Comparison of ENCODE assay signal across 16 cellular contexts in genomic region chr16:75073551-75074414, GRCh38. TPM values are rescaled to one million over a fixed set of nuclear protein-coding genes. Genes with fewer than 3 reads are reported as not detected.
DNase-seq lines count a peak whose midpoint lies in the region; ATAC-seq, FAIRE-seq and TF ChIP-seq lines count a peak whose summit lies in the region.
"Had no signal": no experiment of that assay in that cellular context is flagged by ENCODE, and none has a peak within 500 bp of the region (broad histone marks: within the 10 kb centered on the region; RNA-seq: fewer than 3 reads in every experiment).

No MANE protein-coding gene starts in this region.

- H3K9me2 ChIP-seq in SK-N-SH, result no peaks in the 10 kb centered on the region

- H3K4me1 ChIP-seq in BLaER1, result peaks cover 95% of the 10 kb centered on the region
- H3K4me1 ChIP-seq in mesendoderm (ENCODE audit: control insufficient read depth, low read depth, low read length), result peaks cover 14% of the 10 kb centered on the region
- peaks cover 9 to 46% of the 10 kb centered on the region in 2 experiments; a peak in 2 of 4 replicates for H3K4me1 ChIP-seq in SK-N-SH (ENCODE audit: control insufficient read depth in 1 of 2, insufficient read depth in 2 of 2, low read depth in 1 of 2, low read length in 1 of 2)

- H3F3A ChIP-seq in SK-N-SH (replicated peaks; ENCODE audit: insufficient read depth), result no peaks in the 10 kb centered on the region

- H2BK5ac ChIP-seq in mesendoderm (ENCODE audit: low read length), result no peak overlapping the region

- H3K9me3 ChIP-seq in BLaER1 (no peaks in the 10 kb centered on the region), SK-N-SH (no peaks in the 10 kb centered on the region; the same call in 1 of the 2 replicates)
- H3K9me3 ChIP-seq: uterus had no signal

- FAIRE-seq in RCC 7860 (lab: Jason Lieb, UNC), result no peak
- FAIRE-seq: frontal cortex, TTC549 had no signal

- H3K4me1 Mint-ChIP-seq in activated T-helper 17 cell treated with anti-CD3 and anti-CD28 coated beads, Interleukin-2, amount 50 U/mL, for 72 hours, result peaks cover 50% of the 10 kb centered on the region

- H2BK15ac ChIP-seq in mesendoderm (replicated peaks; ENCODE audit: low read depth), result no peak overlapping the region

- H3K27ac ChIP-seq in BLaER1 (peak overlapping the region; percentile 88), mesendoderm (ENCODE audit: low read depth, low read length) (no peak overlapping the region), SK-N-SH (ENCODE audit: low read depth in 2 of 2, low read length in 1 of 2) (no peak overlapping the region)
- H3K27ac ChIP-seq: uterus had no signal

- H3K79me2 ChIP-seq in mesendoderm (ENCODE audit: control insufficient read depth, insufficient read depth, low read length) (peaks cover 41% of the 10 kb centered on the region), SK-N-SH (ENCODE audit: insufficient read depth) (peaks cover 86% of the 10 kb centered on the region)

- H3K36me3 ChIP-seq in BLaER1 (peaks cover 37% of the 10 kb centered on the region), mesendoderm (ENCODE audit: control insufficient read depth, insufficient read depth, low read length) (no peaks in the 10 kb centered on the region), SK-N-SH (replicated peaks in 1 of 2; ENCODE audit: control insufficient read depth in 1 of 2, insufficient read depth in 2 of 2, low read length in 1 of 2) (no peaks in the 10 kb centered on the region)
- H3K36me3 ChIP-seq: uterus had no signal

- peak overlapping the region; percentile 51 for H3K4me3 ChIP-seq in BLaER1
- no peak overlapping the region for H3K4me3 ChIP-seq in mesendoderm (ENCODE audit: low read length)
- no peak overlapping the region for H3K4me3 ChIP-seq in SK-N-SH (ENCODE audit: low read depth in 2 of 2, low read length in 1 of 2)
- H3K4me3 ChIP-seq: uterus had no signal

- peaks cover 3% of the 10 kb centered on the region for H3K9me3 Mint-ChIP-seq in activated T-helper 17 cell treated with anti-CD3 and anti-CD28 coated beads, Interleukin-2, amount 50 U/mL, for 72 hours

- peak overlapping the region; percentile 63 for H3K27ac Mint-ChIP-seq in activated T-helper 17 cell treated with anti-CD3 and anti-CD28 coated beads, Interleukin-2, amount 50 U/mL, for 72 hours

- no peak overlapping the region for H4K8ac ChIP-seq in mesendoderm (ENCODE audit: low read depth, low read length)

- H3K27me3 Mint-ChIP-seq in activated T-helper 17 cell treated with anti-CD3 and anti-CD28 coated beads, Interleukin-2, amount 50 U/mL, for 72 hours, result no peaks in the 10 kb centered on the region

- TF ChIP-seq EP300 in SK-N-SH (IDR thresholded peaks at IDR 0.05; ENCODE audit: borderline replicate concordance in 1 of 2, low read depth in 1 of 2, low read length in 1 of 2), result no peak

- H2AFZ ChIP-seq in SK-N-SH (ENCODE audit: low read depth), result no peak overlapping the region

- H3K4ac ChIP-seq in mesendoderm (ENCODE audit: low read depth, low read length), result no peak overlapping the region

- peak overlapping the region; percentile 22 for H3K56ac ChIP-seq in mesendoderm (ENCODE audit: low read length)

- TF ChIP-seq CTCF in SK-N-SH (IDR thresholded peaks at IDR 0.05), result no peak

- no CpG with 5 or more reads among the region's 21 CpGs for WGBS in mesendoderm (ENCODE audit: extremely low coverage, insufficient coverage, low lambda C conversion rate)
- WGBS in SK-N-SH (ENCODE audit: low lambda C conversion rate), result 94% methylated on average over 20 of the region's 21 CpGs

- H3K18ac ChIP-seq in mesendoderm (ENCODE audit: low read length), result no peak overlapping the region

- peaks cover 42% of the 10 kb centered on the region for H3K79me1 ChIP-seq in mesendoderm (ENCODE audit: low read length)

- H2BK120ac ChIP-seq in mesendoderm (ENCODE audit: low read depth, low read length), result no peak overlapping the region

- TF ChIP-seq RAD21 in SK-N-SH (IDR thresholded peaks at IDR 0.05; ENCODE audit: low read length), result no peak

- no peaks in the 10 kb centered on the region for H3K27me3 ChIP-seq in BLaER1
- no peaks in the 10 kb centered on the region for H3K27me3 ChIP-seq in mesendoderm (ENCODE audit: insufficient read depth, low read length, poor library complexity)
- no peaks in the 10 kb centered on the region for H3K27me3 ChIP-seq in SK-N-SH (ENCODE audit: insufficient read depth)
- H3K27me3 ChIP-seq: uterus had no signal

- no peak overlapping the region for H4K5ac ChIP-seq in mesendoderm (ENCODE audit: low read length)

- ATAC-seq in activated T-helper 17 cell treated with anti-CD3 and anti-CD28 coated beads, Interleukin-2, amount 50 U/mL, for 72 hours (replicated peaks), result no peak

- H3K4me2 ChIP-seq in BLaER1, result peak overlapping the region; percentile 92
- no peak overlapping the region for H3K4me2 ChIP-seq in mesendoderm (ENCODE audit: low read length)
- no peak overlapping the region for H3K4me2 ChIP-seq in SK-N-SH

- peak; percentile 19 for DNase-seq in EH (ENCODE audit: low read depth)
- DNase-seq in mesendoderm, result no peak
- no peak for DNase-seq in stimulated activated CD4-positive, alpha-beta T cell treated with anti-CD3 and anti-CD28 coated beads, Interleukin-2, amount 100 ng/mL, for 24 hours
- no peak for DNase-seq in NCI-H748 (lab: John Stamatoyannopoulos, UW; ENCODE audit: unreplicated experiment)
- DNase-seq in RCC 7860 (ENCODE audit: low spot score), result no peak
- no peak for DNase-seq in SK-N-SH
- DNase-seq: activated CD8-positive, alpha-beta memory T cell treated with anti-CD3 and anti-CD28 coated beads, Interleukin-2, amount 50 U/mL, for 48 hours; AML-193; NCI-H187; NCI-H748 treated with DMSO at 0.1 percent for 48 hours; stimulated activated naive CD4-positive, alpha-beta T cell treated with Interleukin-2 at 50 U/mL for 16 hours; uterus had no signal

- POLR2A ChIA-PET in SK-N-SH (lab: Yijun Ruan, JAX), result no interaction called here

- H3K4me3 Mint-ChIP-seq in activated T-helper 17 cell treated with anti-CD3 and anti-CD28 coated beads, Interleukin-2, amount 50 U/mL, for 72 hours, result peak overlapping the region; percentile 53

- H4K20me1 ChIP-seq in BLaER1 (peaks cover 37% of the 10 kb centered on the region), SK-N-SH (ENCODE audit: insufficient read depth) (peaks cover 38% of the 10 kb centered on the region)

- H2AK5ac ChIP-seq in mesendoderm (ENCODE audit: low read length), result no peak overlapping the region

- peaks cover 4% of the 10 kb centered on the region for H3K36me3 Mint-ChIP-seq in activated T-helper 17 cell treated with anti-CD3 and anti-CD28 coated beads, Interleukin-2, amount 50 U/mL, for 72 hours (ENCODE audit: low read depth)

- no peak overlapping the region for H3K23ac ChIP-seq in mesendoderm (ENCODE audit: low read length)

- H3K9ac ChIP-seq in BLaER1 (peak overlapping the region; percentile 69), mesendoderm (ENCODE audit: low read length) (peak overlapping the region; percentile 18), SK-N-SH (no peak overlapping the region)

- CTCF ChIA-PET in SK-N-SH (lab: Yijun Ruan, JAX), result interaction anchor here (1.0 to 1.5 kb wide), 2 partner anchors 15 to 37 kb away, joined by 3 to 4 read pairs; no protein-coding TSS in a partner anchor

TF ChIP-seq in SK-N-SH, 30 proteins besides CTCF, POLR2A, EP300 and RAD21 (continues in another document):
- TF ChIP-seq NFIC (IDR thresholded peaks at IDR 0.05; ENCODE audit: borderline replicate concordance), result no peak
- no peak for TF ChIP-seq RFX5 (IDR thresholded peaks at IDR 0.05; ENCODE audit: low read length)
- TF ChIP-seq RXRA (IDR thresholded peaks at IDR 0.05; ENCODE audit: borderline replicate concordance, low read depth), result no peak
- TF ChIP-seq, protein P1, sequence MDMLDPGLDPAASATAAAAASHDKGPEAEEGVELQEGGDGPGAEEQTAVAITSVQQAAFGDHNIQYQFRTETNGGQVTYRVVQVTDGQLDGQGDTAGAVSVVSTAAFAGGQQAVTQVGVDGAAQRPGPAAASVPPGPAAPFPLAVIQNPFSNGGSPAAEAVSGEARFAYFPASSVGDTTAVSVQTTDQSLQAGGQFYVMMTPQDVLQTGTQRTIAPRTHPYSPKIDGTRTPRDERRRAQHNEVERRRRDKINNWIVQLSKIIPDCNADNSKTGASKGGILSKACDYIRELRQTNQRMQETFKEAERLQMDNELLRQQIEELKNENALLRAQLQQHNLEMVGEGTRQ (IDR thresholded peaks at IDR 0.05; ENCODE audit: borderline replicate concordance, low read depth, low read length), result no peak
- TF ChIP-seq, protein P2, sequence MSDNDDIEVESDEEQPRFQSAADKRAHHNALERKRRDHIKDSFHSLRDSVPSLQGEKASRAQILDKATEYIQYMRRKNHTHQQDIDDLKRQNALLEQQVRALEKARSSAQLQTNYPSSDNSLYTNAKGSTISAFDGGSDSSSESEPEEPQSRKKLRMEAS (IDR thresholded peaks at IDR 0.05; ENCODE audit: low read depth), result no peak
- TF ChIP-seq, protein P3, sequence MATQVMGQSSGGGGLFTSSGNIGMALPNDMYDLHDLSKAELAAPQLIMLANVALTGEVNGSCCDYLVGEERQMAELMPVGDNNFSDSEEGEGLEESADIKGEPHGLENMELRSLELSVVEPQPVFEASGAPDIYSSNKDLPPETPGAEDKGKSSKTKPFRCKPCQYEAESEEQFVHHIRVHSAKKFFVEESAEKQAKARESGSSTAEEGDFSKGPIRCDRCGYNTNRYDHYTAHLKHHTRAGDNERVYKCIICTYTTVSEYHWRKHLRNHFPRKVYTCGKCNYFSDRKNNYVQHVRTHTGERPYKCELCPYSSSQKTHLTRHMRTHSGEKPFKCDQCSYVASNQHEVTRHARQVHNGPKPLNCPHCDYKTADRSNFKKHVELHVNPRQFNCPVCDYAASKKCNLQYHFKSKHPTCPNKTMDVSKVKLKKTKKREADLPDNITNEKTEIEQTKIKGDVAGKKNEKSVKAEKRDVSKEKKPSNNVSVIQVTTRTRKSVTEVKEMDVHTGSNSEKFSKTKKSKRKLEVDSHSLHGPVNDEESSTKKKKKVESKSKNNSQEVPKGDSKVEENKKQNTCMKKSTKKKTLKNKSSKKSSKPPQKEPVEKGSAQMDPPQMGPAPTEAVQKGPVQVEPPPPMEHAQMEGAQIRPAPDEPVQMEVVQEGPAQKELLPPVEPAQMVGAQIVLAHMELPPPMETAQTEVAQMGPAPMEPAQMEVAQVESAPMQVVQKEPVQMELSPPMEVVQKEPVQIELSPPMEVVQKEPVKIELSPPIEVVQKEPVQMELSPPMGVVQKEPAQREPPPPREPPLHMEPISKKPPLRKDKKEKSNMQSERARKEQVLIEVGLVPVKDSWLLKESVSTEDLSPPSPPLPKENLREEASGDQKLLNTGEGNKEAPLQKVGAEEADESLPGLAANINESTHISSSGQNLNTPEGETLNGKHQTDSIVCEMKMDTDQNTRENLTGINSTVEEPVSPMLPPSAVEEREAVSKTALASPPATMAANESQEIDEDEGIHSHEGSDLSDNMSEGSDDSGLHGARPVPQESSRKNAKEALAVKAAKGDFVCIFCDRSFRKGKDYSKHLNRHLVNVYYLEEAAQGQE (IDR thresholded peaks at IDR 0.05; ENCODE audit: low read depth, low read length), result no peak

RNA-seq across cellular contexts. Expression of gene LDHD, which starts 42.8 kb away (rescaled TPM):
- under 1 TPM; 0.11 to 0.48 TPM for total RNA-seq in activated T-helper 17 cell treated with anti-CD3 and anti-CD28 coated beads, Interleukin-2, amount 50 U/mL, for 72 hours
- polyA plus RNA-seq in mesendoderm (2013, experiment 1 of 2), result 0.32 TPM
- 0.35 TPM for polyA plus RNA-seq in mesendoderm (2013, experiment 2 of 2)
- polyA plus RNA-seq in SK-N-SH (2012; rRNA removed), result 0.53 and 0.70 TPM in 2 replicates
- 0.15 and 0.25 TPM in 2 replicates for polyA plus RNA-seq in SK-N-SH (2012; cell fraction: cytosol; rRNA removed)
- 1.4 TPM in 2 replicates for polyA plus RNA-seq in SK-N-SH (2012; cell fraction: nucleus; rRNA removed)
